In genomic region chr7:87933953-87934698, GRCh38 we compare ENCODE assay signal across 1 cellular context.
A peak's percentile ranks its signal among the peaks of the same experiment; 100 is the strongest.
TF ChIP-seq lines count a peak whose summit lies in the region.

Gene ADAM22, plus strand, starts transcription at chr7:87934251. Its CDS starts 215 bp downstream, at chr7:87934466.

TF ChIP-seq in HepG2, 621 proteins besides CTCF, POLR2A, EP300 and RAD21 (continued from another document):
- TF ChIP-seq ZUFSP (CRISPR knock-in tag; IDR thresholded peaks at IDR 0.05; ENCODE audit: borderline replicate concordance) (no peak), ZNF30 (CRISPR knock-in tag; IDR thresholded peaks at IDR 0.05) (peak; percentile 63; the same call in 1 of the 2 replicates), FOXA1 (IDR thresholded peaks at IDR 0.05) (no peak), FOXA1 (CRISPR knock-in tag; IDR thresholded peaks at IDR 0.05) (no peak), ZNF660 (CRISPR knock-in tag; IDR thresholded peaks at IDR 0.05; ENCODE audit: borderline replicate concordance, low read depth) (no peak), ZNF597 (CRISPR knock-in tag; IDR thresholded peaks at IDR 0.05) (no peak), THAP9 (CRISPR knock-in tag; IDR thresholded peaks at IDR 0.05; ENCODE audit: borderline replicate concordance) (0 out of 2 replicates have a peak, but pooled peaks have one; percentile 34), ZNF180 (CRISPR knock-in tag; IDR thresholded peaks at IDR 0.05; ENCODE audit: borderline replicate concordance, low read depth) (no peak), XRCC5 (optimal IDR thresholded peaks at IDR 0.05; ENCODE audit: low read length) (peak; percentile 96), HOXA3 (CRISPR knock-in tag; IDR thresholded peaks at IDR 0.05) (peak; percentile 45), MEIS2 (CRISPR knock-in tag; IDR thresholded peaks at IDR 0.05) (peak; percentile 68; the same call in 1 of the 2 replicates), ZNF543 (CRISPR knock-in tag; IDR thresholded peaks at IDR 0.05) (no peak), E2F5 (CRISPR knock-in tag; conservative IDR thresholded peaks at IDR 0.05) (peak; percentile 31; the same call in 1 of the 2 replicates), CEBPG (CRISPR knock-in tag; IDR thresholded peaks at IDR 0.05) (0 out of 2 replicates have a peak, but pooled peaks have one; percentile 22), ZNF883 (CRISPR knock-in tag; IDR thresholded peaks at IDR 0.05; ENCODE audit: not compliant biosample characterization) (peak; percentile 65), ZNF550 (CRISPR knock-in tag; IDR thresholded peaks at IDR 0.05; ENCODE audit: borderline replicate concordance) (no peak), ISL2 (CRISPR knock-in tag; IDR thresholded peaks at IDR 0.05) (0 out of 2 replicates have a peak, but pooled peaks have one; percentile 33), MIXL1 (CRISPR knock-in tag; IDR thresholded peaks at IDR 0.05) (no peak), ZNF530 (CRISPR knock-in tag; IDR thresholded peaks at IDR 0.05; ENCODE audit: low read depth) (no peak), E2F2 (CRISPR knock-in tag; IDR thresholded peaks at IDR 0.05; ENCODE audit: borderline replicate concordance) (no peak), HOXA5 (CRISPR knock-in tag; IDR thresholded peaks at IDR 0.05) (no peak), KLF15 (CRISPR knock-in tag; IDR thresholded peaks at IDR 0.05; ENCODE audit: borderline replicate concordance) (0 out of 2 replicates have a peak, but pooled peaks have one; percentile 59), CSRNP1 (CRISPR knock-in tag; IDR thresholded peaks at IDR 0.05) (0 out of 2 replicates have a peak, but pooled peaks have one; percentile 34), ATF7 (IDR thresholded peaks at IDR 0.05) (no peak), ATF7 (CRISPR knock-in tag; IDR thresholded peaks at IDR 0.05) (no peak), ZNF513 (CRISPR knock-in tag; conservative IDR thresholded peaks at IDR 0.05) (no peak)
TF ChIP-seq in HepG2: peak in this region for 239.
